ENCODE assay signal across 9 cellular contexts in genomic region chr16:73064227-73064995, GRCh38. TPM values are rescaled to one million over a fixed set of nuclear protein-coding genes. Genes with fewer than 3 reads are reported as not detected.
A peak's percentile ranks its signal among the peaks of the same experiment; 100 is the strongest.
DNase-seq lines count a peak whose midpoint lies in the region; ATAC-seq and TF ChIP-seq lines count a peak whose summit lies in the region.
"Had no signal": no experiment of that assay in that cellular context is flagged by ENCODE, and none has a peak within 500 bp of the region (broad histone marks: within the 10 kb centered on the region; RNA-seq: fewer than 3 reads in every experiment).

No MANE protein-coding gene starts in this region.

- TF ChIP-seq CTCF in AG04449 (IDR thresholded peaks at IDR 0.05; ENCODE audit: insufficient read depth, low read length, missing control alignments) (no peak), esophagus squamous epithelium (IDR thresholded peaks at IDR 0.05) (no peak), ovary (IDR thresholded peaks at IDR 0.05) (no peak)

- POLR2A ChIA-PET in AG04449 (lab: Yijun Ruan, JAX), result interaction anchor here (0.6 to 2.6 kb wide), 3 partner anchors 8 to 571 kb away, joined by 3 to 11 read pairs (median 3); no protein-coding TSS in a partner anchor

- H3K4me1 ChIP-seq in esophagus squamous epithelium (peaks cover 34 to 67% (median 35%) of the 10 kb centered on the region in 3 donors), ovary (ENCODE audit: insufficient read depth) (no peaks in the 10 kb centered on the region)

- no peak for TF ChIP-seq EP300 in ovary (IDR thresholded peaks at IDR 0.05)

- DNase-seq in AG04449 (ENCODE audit: low read depth, low spot score) (peak; percentile 51), M059J (ENCODE audit: low read depth) (peak; percentile 82), esophagus squamous epithelium (lab: John Stamatoyannopoulos, UW) (no peak), myocyte (ENCODE audit: low read depth) (peak; percentile 70), ovary (no peak), posterior cingulate gyrus (no peak)
- no peak for DNase-seq in activated CD4-positive, alpha-beta T cell treated with anti-CD3 and anti-CD28 coated beads for 48 hours
- DNase-seq: effector CD4-positive, alpha-beta T cell had no signal

- 24 to 31% methylated on average over 23 to 24 of the region's 24 CpGs for WGBS in esophagus squamous epithelium, 2 donors
- 9 to 24% (median 12%) methylated on average over 24 of the region's 24 CpGs for WGBS in ovary, 3 donors

- ATAC-seq in HG02840 (IDR thresholded peaks at IDR 0.05; ENCODE audit: low FRiP score, unreplicated experiment), result no peak

- H3K27ac ChIP-seq in esophagus squamous epithelium (peak overlapping the region in 2 of 4 donors; percentile 38 to 48), ovary (no peak overlapping the region)

- CTCF ChIA-PET in AG04449 (lab: Yijun Ruan, JAX), result interaction anchor here (0.7 to 2.0 kb wide), 3 partner anchors 112 to 232 kb away, joined by 3 to 6 read pairs (median 5); no protein-coding TSS in a partner anchor

- H3K36me3 ChIP-seq in esophagus squamous epithelium, result no peaks in the 10 kb centered on the region
- no peaks in the 10 kb centered on the region for H3K36me3 ChIP-seq in ovary

- peaks cover 7 to 74% (median 19%) of the 10 kb centered on the region in 4 donors for H3K27me3 ChIP-seq in esophagus squamous epithelium
- no peaks in the 10 kb centered on the region for H3K27me3 ChIP-seq in ovary

- H3K4me3 ChIP-seq in AG04449 (ENCODE audit: low read depth, low read length) (peak overlapping the region; percentile 42), esophagus squamous epithelium (peak overlapping the region in 3 of 4 donors; percentile 8 to 39 (median 38)), ovary (no peak overlapping the region)

- intact Hi-C loops in esophagus squamous epithelium (cut with DNase I), result no loop called here
- intact Hi-C loops in ovary (cut with DNase I), result loop anchor here in 1 of 4 donors (5.0 to 10.0 kb wide), 2 partner anchors 110 to 217 kb away; no protein-coding TSS in a partner anchor
- intact Hi-C loops in posterior cingulate gyrus (cut with DNase I), result no loop called here

- TF ChIP-seq POLR2A in esophagus squamous epithelium (IDR thresholded peaks at IDR 0.05), result no peak
- TF ChIP-seq POLR2A in ovary (IDR thresholded peaks at IDR 0.05), result no peak

- H3K9me3 ChIP-seq in esophagus squamous epithelium, result no peaks in the 10 kb centered on the region
- no peaks in the 10 kb centered on the region for H3K9me3 ChIP-seq in ovary

RNA-seq across cellular contexts. Expression of gene ZFHX3, which starts 16.5 kb away (rescaled TPM):
- total RNA-seq in M059J (2014; rRNA removed; shearing (Covaris generic)), result 1.3 and 3.2 TPM in 2 replicates
- 10 to 100 TPM in 1 of 4 donors, 1 to 10 TPM in 3; 3.5 to 12.8 (median 4.5) TPM for total RNA-seq in esophagus squamous epithelium
- total RNA-seq in myocyte, result 3.6 and 4.1 TPM in 2 replicates
- 8.1 TPM for polyA plus RNA-seq in myocyte (2012)
- total RNA-seq in ovary, result 10 to 100 TPM in 5 of 7 donors, 1 to 10 TPM in 2; 5.5 to 17.6 (median 12.6) TPM
- 1 to 10 TPM; 3.4 to 6.5 TPM for polyA plus RNA-seq in ovary

Comparison
In these comparisons a context has a peak if more than half of its experiments do, and no peak if none do; other contexts are left out.
1. DNase-seq: peak in AG04449 (single experiment), M059J (single experiment) and myocyte (single experiment); none in esophagus squamous epithelium (single experiment), ovary (0 of 5), posterior cingulate gyrus (0 of 10) and activated CD4-positive, alpha-beta T cell treated with anti-CD3 and anti-CD28 coated beads for 48 hours (single experiment).